In the genomic region with DNA sequence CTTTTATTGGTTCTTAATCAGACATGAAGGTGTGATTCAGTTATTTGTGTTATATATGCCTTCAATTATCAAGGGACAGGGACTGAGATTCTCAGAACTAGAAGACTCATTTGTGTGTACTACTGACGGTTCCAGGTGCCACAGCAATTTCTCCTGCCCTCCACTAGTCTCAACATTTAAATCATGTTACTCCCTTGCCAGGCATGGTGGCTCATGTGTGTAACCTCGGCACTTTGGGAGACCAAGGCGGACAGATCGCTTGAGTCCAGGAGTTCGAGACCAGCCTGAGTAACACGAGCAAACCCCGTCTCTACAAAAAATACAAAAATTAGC, we compare ENCODE assay signal across 8 cellular contexts. TPM values are rescaled to one million over a fixed set of nuclear protein-coding genes. Genes with fewer than 3 reads are reported as not detected.
A peak's percentile ranks its signal among the peaks of the same experiment; 100 is the strongest.
DNase-seq lines count a peak whose midpoint lies in the region; ATAC-seq and TF ChIP-seq lines count a peak whose summit lies in the region.

No MANE protein-coding gene starts in this region.

- H3K9me3 ChIP-seq in HUES48 (ENCODE audit: control insufficient read depth, insufficient read depth, low read length) (no peaks in the 10 kb centered on the region), mononuclear cell (ENCODE audit: low read depth, low read length) (no peaks in the 10 kb centered on the region)

- H3K27me3 ChIP-seq in HUES48 (ENCODE audit: control insufficient read depth, insufficient read depth, low read length) (no peaks in the 10 kb centered on the region), mononuclear cell (ENCODE audit: insufficient read depth, low read length) (no peaks in the 10 kb centered on the region)

- ATAC-seq in GM21515 (IDR thresholded peaks at IDR 0.05; ENCODE audit: unreplicated experiment) (no peak), HG02678 (IDR thresholded peaks at IDR 0.05; ENCODE audit: unreplicated experiment) (no peak)

- no peak overlapping the region for H3K27ac ChIP-seq in HUES48 (ENCODE audit: low read depth, low read length)

- peaks cover 32% of the 10 kb centered on the region for H3K36me3 ChIP-seq in HUES48 (ENCODE audit: control insufficient read depth, insufficient read depth, low read length)

- H3K27me3 Mint-ChIP-seq in brain: peaks cover 18% of the 10 kb centered on the region

- H3K4me1 Mint-ChIP-seq in brain: peaks cover 43% of the 10 kb centered on the region

- TF ChIP-seq CTCF in brain (conservative IDR thresholded peaks at IDR 0.05): no peak

- in situ Hi-C loops in ACHN (cut with HindIII; ENCODE audit: low pct_ligation_motif_present, low pct_unique_long_range_greater_than_20kb, low sequenced_read_pairs): no loop called here

- peak overlapping the region; percentile 89 for H3K4me3 ChIP-seq in HUES48 (ENCODE audit: low read depth, low read length)
- H3K4me3 ChIP-seq in mononuclear cell (ENCODE audit: low read length): peak overlapping the region; percentile 79

- peak overlapping the region; percentile 45 to 89 (median 59) for H3K27ac Mint-ChIP-seq in brain

- peaks cover 14% of the 10 kb centered on the region; the same call in 1 of the 2 replicates for H3K4me1 ChIP-seq in HUES48 (ENCODE audit: control insufficient read depth, insufficient read depth, low read length)
- H3K4me1 ChIP-seq in mononuclear cell (ENCODE audit: insufficient read depth, low read length): peaks cover 59% of the 10 kb centered on the region

- no peak overlapping the region; the same call in 1 of the 2 replicates for H3K9ac ChIP-seq in HUES48 (ENCODE audit: low read depth, low read length)

- peaks cover 27% of the 10 kb centered on the region for H3K36me3 Mint-ChIP-seq in brain

- peaks cover 0 to 8% (median 0%) of the 10 kb centered on the region in 5 experiments for H3K9me3 Mint-ChIP-seq in brain

- DNase-seq in ACHN (peak; percentile 11), T1000 (lab: John Stamatoyannopoulos, UW) (no peak), NCI-H748 treated with DMSO at 0.1 percent for 48 hours (lab: John Stamatoyannopoulos, UW) (no peak)

- peak overlapping the region; percentile 89 to 99 (median 96) for H3K4me3 Mint-ChIP-seq in brain

RNA-seq across cellular contexts. Expression of a gene that starts 1.1 kb away (rescaled TPM):
- polyA plus RNA-seq in brain (ENCODE audit: insufficient read depth, low read depth, low replicate concordance): 220 TPM
- 36.9 TPM for total RNA-seq in mononuclear cell

RNA-seq across cellular contexts. Expression of a gene that starts 37.0 kb away (rescaled TPM):
- 90.4 TPM for polyA plus RNA-seq in brain (ENCODE audit: insufficient read depth, low read depth, low replicate concordance)
- total RNA-seq in mononuclear cell: not detected

RNA-seq across cellular contexts. Expression of a gene that starts 40.2 kb away (rescaled TPM):
- 10.0 TPM for polyA plus RNA-seq in brain (ENCODE audit: insufficient read depth, low read depth, low replicate concordance)
- not detected for total RNA-seq in mononuclear cell
